16 cellular contexts compared by ENCODE assay signal in the genomic region with DNA sequence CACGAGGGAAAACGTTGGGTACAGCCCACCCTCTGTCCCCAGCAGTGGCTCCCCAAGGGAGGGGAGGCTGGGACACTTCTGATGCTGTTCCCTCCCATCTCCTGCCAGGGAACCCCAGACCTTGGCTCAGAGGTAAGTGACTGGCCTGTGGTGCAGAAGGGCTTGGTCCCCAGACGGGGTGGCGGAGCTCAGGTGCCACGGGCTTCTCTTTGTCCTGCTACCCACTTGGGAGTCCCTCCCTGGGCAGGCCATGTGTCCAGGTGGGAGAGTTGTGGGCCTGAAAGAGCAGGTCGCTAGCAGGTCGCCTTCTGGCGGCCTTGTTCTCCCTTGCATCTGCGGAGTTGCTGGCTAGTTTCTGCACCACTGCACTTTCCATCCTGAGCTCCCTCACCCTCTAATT.
"Had no signal": no experiment of that assay in that cellular context is flagged by ENCODE, and none has a peak within 500 bp of the region (broad histone marks: within the 10 kb centered on the region; RNA-seq: fewer than 3 reads in every experiment).

No MANE protein-coding gene starts in this region.

- H3K27me3 Mint-ChIP-seq: naive B cell had no signal

- H3K4me1 Mint-ChIP-seq: mesothelial cell of epicardium had no signal

- H3K4me1 ChIP-seq: ascending aorta, colonic mucosa, transverse colon had no signal

- H3K4me2 ChIP-seq: smooth muscle cell had no signal

- DNase-seq: activated CD4-positive, alpha-beta T cell treated with anti-CD3 and anti-CD28 coated beads, Interleukin-2, amount 50 U/mL, for 4 hours; activated effector memory CD4-positive, alpha-beta T cell treated with anti-CD3 and anti-CD28 coated beads, Interleukin-2, amount 50 U/mL, for 16 hours; activated T-cell treated with anti-CD3 and anti-CD28 coated beads, Interleukin-2, amount 50 U/mL, for 1 hour; colonic mucosa; effector CD4-positive, alpha-beta T cell; hippocampal formation; naive B cell; SW 1271; transverse colon had no signal

- H3K27me3 ChIP-seq: ascending aorta, colonic mucosa, transverse colon had no signal

- ATAC-seq: activated CD4-positive, CD25-positive, alpha-beta regulatory T cell treated with anti-CD3 and anti-CD28 coated beads, Interleukin-2, amount 50 U/mL, for 24 hours; right cardiac atrium; stimulated activated effector memory CD8-positive, alpha-beta T cell treated with anti-CD3 and anti-CD28 coated beads, Interleukin-12 subunit alpha, Interleukin-12 subunit beta, amount 100 ng/mL, for 72 hours had no signal

- H3K27ac Mint-ChIP-seq: mesothelial cell of epicardium; T-helper 2 cell treated with Interferon-gamma antibody and Interleukin-4, amounts not matched to agents 5 μg/mL and 100 μg/mL, for 36 hours had no signal

- H3K4me3 ChIP-seq: ascending aorta, colonic mucosa, smooth muscle cell, transverse colon had no signal

- H3K27ac ChIP-seq: ascending aorta, colonic mucosa, transverse colon had no signal

- H3K4me3 Mint-ChIP-seq: mesothelial cell of epicardium; naive B cell; stimulated activated effector memory CD8-positive, alpha-beta T cell treated with anti-CD3 and anti-CD28 coated beads, Interleukin-12 subunit alpha, Interleukin-12 subunit beta, amount 100 ng/mL, for 72 hours; T-helper 2 cell treated with Interferon-gamma antibody and Interleukin-4, amounts not matched to agents 5 μg/mL and 100 μg/mL, for 36 hours had no signal

- H3K9me3 ChIP-seq: ascending aorta, colonic mucosa, transverse colon had no signal

- H3K9me3 Mint-ChIP-seq: mesothelial cell of epicardium; naive B cell; stimulated activated effector memory CD8-positive, alpha-beta T cell treated with anti-CD3 and anti-CD28 coated beads, Interleukin-12 subunit alpha, Interleukin-12 subunit beta, amount 100 ng/mL, for 72 hours; T-helper 2 cell treated with Interferon-gamma antibody and Interleukin-4, amounts not matched to agents 5 μg/mL and 100 μg/mL, for 36 hours had no signal
